26 cellular contexts compared by ENCODE assay signal in genomic region chr3:55752911-55753310, GRCh38.
"Had no signal": no experiment of that assay in that cellular context is flagged by ENCODE, and none has a peak within 500 bp of the region (broad histone marks: within the 10 kb centered on the region; RNA-seq: fewer than 3 reads in every experiment).

No MANE protein-coding gene starts in this region.

- DNase-seq: stimulated activated CD4-positive, alpha-beta T cell treated with anti-CD3 and anti-CD28 coated beads, Interleukin-2, amount 100 ng/mL, for 24 hours; stimulated activated CD4-positive, alpha-beta T cell treated with anti-CD3 and anti-CD28 coated beads, Interleukin-2, amount 100 ng/mL, for 48 hours; stimulated activated CD4-positive, alpha-beta T cell treated with anti-CD3 and anti-CD28 coated beads, Interleukin-4, amount 100 ng/mL, for 1 hour; stimulated activated CD4-positive, alpha-beta T cell treated with anti-CD3 and anti-CD28 coated beads, Interleukin-4, amount 100 ng/mL, for 24 hours; stimulated activated CD4-positive, alpha-beta T cell treated with anti-CD3 and anti-CD28 coated beads, Interleukin-4, amount 100 ng/mL, for 4 hours; stimulated activated CD8-positive, alpha-beta memory T cell treated with anti-CD3 and anti-CD28 coated beads, Interleukin-4, amount 100 ng/mL, for 48 hours; stimulated activated naive B cell treated with anti-CD40 and anti-IgM and Interleukin-4, amounts not matched to agents 10 μg/mL and 1 μg/mL and 100 μg/mL, for 72 hours; stimulated activated naive CD4-positive, alpha-beta T cell; stimulated activated naive CD4-positive, alpha-beta T cell treated with Interleukin-2 at 50 U/mL for 16 hours; stimulated activated naive CD8-positive, alpha-beta T cell treated with anti-CD3 and anti-CD28 coated beads, Interleukin-15, amount 100 ng/mL, for 72 hours; stimulated activated naive CD8-positive, alpha-beta T cell treated with anti-CD3 and anti-CD28 coated beads, Interleukin-15, Interleukin-2, amounts not matched to agents 100 U/mL and 50 U/mL, for 24 hours; stomach; substantia nigra; testis; tibial artery; transverse colon; upper lobe of left lung; upper lobe of right lung; uterus had no signal

- H3K36me3 ChIP-seq: stomach, suprapubic skin, thoracic aorta, tibial artery, tibial nerve, transverse colon, upper lobe of left lung, upper lobe of right lung, uterus, vagina had no signal

- H3K27ac ChIP-seq: stomach, suprapubic skin, testis, thoracic aorta, tibial artery, tibial nerve, transverse colon, upper lobe of left lung, upper lobe of right lung, uterus, vagina had no signal

- ATAC-seq: stimulated activated effector memory CD8-positive, alpha-beta T cell treated with anti-CD3 and anti-CD28 coated beads, Interleukin-12 subunit alpha, Interleukin-12 subunit beta, amount 100 ng/mL, for 72 hours; stimulated activated memory B cell treated with anti-CD40 and anti-IgM and Interleukin-4, amounts not matched to agents 10 μg/mL and 1 μg/mL and 100 μg/mL, for 72 hours; stimulated activated naive B cell treated with anti-CD40 and anti-IgM and Interleukin-4, amounts not matched to agents 10 μg/mL and 1 μg/mL and 100 μg/mL, for 72 hours; stimulated activated naive CD8-positive, alpha-beta T cell treated with anti-CD3 and anti-CD28 coated beads, Interleukin-15, amount 100 ng/mL, for 72 hours; stimulated activated naive CD8-positive, alpha-beta T cell treated with anti-CD3 and anti-CD28 coated beads, Interleukin-15, Interleukin-2, amounts not matched to agents 100 U/mL and 50 U/mL, for 24 hours; upper lobe of right lung had no signal

- H3K4me1 ChIP-seq: stomach, suprapubic skin, testis, tibial artery, tibial nerve, upper lobe of right lung, uterus, vagina had no signal

- H3K9me3 ChIP-seq: stomach, suprapubic skin, testis, thoracic aorta, tibial artery, tibial nerve, transverse colon, upper lobe of left lung, upper lobe of right lung, uterus, vagina had no signal

- H3K4me3 ChIP-seq: stomach, suprapubic skin, testis, thoracic aorta, tibial artery, tibial nerve, transverse colon, upper lobe of left lung, upper lobe of right lung, uterus, vagina had no signal

- FAIRE-seq: urothelium cell line had no signal

- H3K27me3 ChIP-seq: stomach, testis, tibial artery, tibial nerve, transverse colon, upper lobe of left lung, upper lobe of right lung, uterus, vagina had no signal
